In genomic region chr14:92489394-92490238, GRCh38 we compare ENCODE assay signal across 18 cellular contexts. TPM values are rescaled to one million over a fixed set of nuclear protein-coding genes. Genes with fewer than 3 reads are reported as not detected.
DNase-seq lines count a peak whose midpoint lies in the region; ATAC-seq and TF ChIP-seq lines count a peak whose summit lies in the region.
"Had no signal": no experiment of that assay in that cellular context is flagged by ENCODE, and none has a peak within 500 bp of the region (broad histone marks: within the 10 kb centered on the region; RNA-seq: fewer than 3 reads in every experiment).

No MANE protein-coding gene starts in this region.

- H3K36me3 ChIP-seq in right atrium auricular region (no peaks in the 10 kb centered on the region), osteoblast (ENCODE audit: insufficient read depth, low read length) (no peaks in the 10 kb centered on the region)
- H3K36me3 ChIP-seq: MG63, Peyer's patch, stomach, uterus had no signal

- H3K4me2 ChIP-seq in osteoblast (ENCODE audit: insufficient read depth, low read length), result no peak overlapping the region

- no peaks in the 10 kb centered on the region for H3K27me3 ChIP-seq in right atrium auricular region
- no peaks in the 10 kb centered on the region for H3K27me3 ChIP-seq in osteoblast (ENCODE audit: insufficient read depth, low read length)
- H3K27me3 ChIP-seq: MG63, Peyer's patch, uterus had no signal

- DNase-seq in right atrium auricular region (ENCODE audit: low spot score) (peak; percentile 54), left cardiac atrium (no peak), epithelial cell of prostate (ENCODE audit: low read depth, low spot score) (no peak), osteoblast (ENCODE audit: insufficient read length, low spot score, missing footprints) (no peak), epidermal melanocyte (ENCODE audit: insufficient read length, low spot score) (no peak), HK-2 (ENCODE audit: unreplicated experiment) (no peak), caudate nucleus (lab: John Stamatoyannopoulos, UW) (no peak)
- DNase-seq: activated CD4-positive, alpha-beta T cell treated with anti-CD3 and anti-CD28 coated beads for 4 hours; activated naive CD8-positive, alpha-beta T cell treated with anti-CD3 and anti-CD28 coated beads for 36 hours; endodermal cell; GM23248; MG63; NCI-H1436 treated with DMSO at 0.1 percent for 48 hours; NCI-H510A treated with DMSO at 0.1 percent for 48 hours; Peyer's patch; stomach; uterus had no signal

- intact Hi-C loops in left cardiac atrium (cut with DNase I), result no loop called here

- H2AFZ ChIP-seq in osteoblast (ENCODE audit: low read length), result peak overlapping the region; percentile 74
- H2AFZ ChIP-seq: GM23248 had no signal

- H3K9me3 ChIP-seq in right atrium auricular region, result no peaks in the 10 kb centered on the region
- H3K9me3 ChIP-seq in osteoblast (ENCODE audit: low read depth, low read length), result no peaks in the 10 kb centered on the region
- H3K9me3 ChIP-seq: MG63, Peyer's patch, stomach, uterus had no signal

- TF ChIP-seq CTCF in right atrium auricular region (IDR thresholded peaks at IDR 0.05) (no peak), osteoblast (IDR thresholded peaks at IDR 0.05; ENCODE audit: extremely low read depth, low read depth, low read length) (no peak)

- H4K20me1 ChIP-seq in osteoblast (ENCODE audit: insufficient read depth, low read length), result no peaks in the 10 kb centered on the region

- H3K27ac ChIP-seq in right atrium auricular region, result no peak overlapping the region
- peak overlapping the region; percentile 24 for H3K27ac ChIP-seq in epithelial cell of prostate
- H3K27ac ChIP-seq in osteoblast (ENCODE audit: low read depth, low read length), result no peak overlapping the region
- no peak overlapping the region for H3K27ac ChIP-seq in caudate nucleus (ENCODE audit: low read depth, low read length)
- H3K27ac ChIP-seq: GM23248, Peyer's patch, uterus had no signal

- peaks cover 0 to 31% of the 10 kb centered on the region in 2 donors for H3K4me1 ChIP-seq in right atrium auricular region
- H3K4me1 ChIP-seq in osteoblast (ENCODE audit: insufficient read depth, low read length), result peaks cover 8% of the 10 kb centered on the region
- H3K4me1 ChIP-seq: Peyer's patch, uterus had no signal

- ATAC-seq in left cardiac atrium (no peak), HG02973 (IDR thresholded peaks at IDR 0.05; ENCODE audit: unreplicated experiment) (no peak)

- H3K79me2 ChIP-seq in osteoblast (ENCODE audit: insufficient read depth, low read length), result no peaks in the 10 kb centered on the region

- H3K4me3 ChIP-seq in right atrium auricular region (no peak overlapping the region), osteoblast (ENCODE audit: insufficient read depth, low read length) (no peak overlapping the region)
- H3K4me3 ChIP-seq: GM23248, MG63, Peyer's patch, stomach, uterus had no signal

RNA-seq across cellular contexts. Expression of gene RIN3, which starts 24.0 kb away (rescaled TPM):
- total RNA-seq in right atrium auricular region, result 10 to 100 TPM in 1 of 2 donors, 1 to 10 TPM in 1; 6.6 to 11.8 TPM
- 10 to 100 TPM; 19.1 to 19.9 TPM for total RNA-seq in left cardiac atrium
- total RNA-seq in osteoblast, result 7.6 and 10.3 TPM in 2 replicates
